ENCODE assay signal across 19 cellular contexts in genomic region chr19:50292216-50292827, GRCh38. TPM values are rescaled to one million over a fixed set of nuclear protein-coding genes. Genes with fewer than 3 reads are reported as not detected.
"Had no signal": no experiment of that assay in that cellular context is flagged by ENCODE, and none has a peak within 500 bp of the region (broad histone marks: within the 10 kb centered on the region; RNA-seq: fewer than 3 reads in every experiment).

No MANE protein-coding gene starts in this region.

- H3K4me3 ChIP-seq: coronary artery, hepatocyte, sigmoid colon, skin epidermis, thoracic aorta, transverse colon had no signal

- H3K79me2 ChIP-seq: hepatocyte had no signal

- H2AFZ ChIP-seq: hepatocyte had no signal

- H3K9me3 ChIP-seq: thoracic aorta, transverse colon had no signal

- H3K4me1 ChIP-seq: sigmoid colon, transverse colon had no signal

- H3K27ac Mint-ChIP-seq: natural killer cell treated with Interleukin-12 subunit alpha and Interleukin-12 subunit beta and Interleukin-15 and Interleukin-18, amount 100 ng/mL, for 72 hours; stimulated activated naive B cell treated with anti-CD40 and anti-IgM and Interleukin-4, amounts not matched to agents 10 μg/mL and 1 μg/mL and 100 μg/mL, for 72 hours; stimulated activated naive CD8-positive, alpha-beta T cell treated with anti-CD3 and anti-CD28 coated beads, Interleukin-15, amount 100 ng/mL, for 72 hours had no signal

- H3K27ac ChIP-seq: coronary artery, hepatocyte, sigmoid colon, skin epidermis, thoracic aorta, transverse colon had no signal

- H3K4me1 Mint-ChIP-seq: stimulated activated naive B cell treated with anti-CD40 and anti-IgM and Interleukin-4, amounts not matched to agents 10 μg/mL and 1 μg/mL and 100 μg/mL, for 72 hours had no signal

- H3K27me3 ChIP-seq: hepatocyte had no signal

- H3K36me3 ChIP-seq: sigmoid colon had no signal

- ATAC-seq: left lobe of liver; natural killer cell treated with Interleukin-12 subunit alpha and Interleukin-12 subunit beta and Interleukin-15 and Interleukin-18, amount 100 ng/mL, for 72 hours; stimulated activated naive B cell treated with anti-CD40 and anti-IgM and Interleukin-4, amounts not matched to agents 10 μg/mL and 1 μg/mL and 100 μg/mL, for 72 hours; stimulated activated naive CD8-positive, alpha-beta T cell treated with anti-CD3 and anti-CD28 coated beads, Interleukin-15, amount 100 ng/mL, for 72 hours had no signal

- DNase-seq: effector CD4-positive, alpha-beta T cell; foreskin melanocyte; head of caudate nucleus; islet precursor cell; mammary epithelial cell; sigmoid colon; stimulated activated CD4-positive, alpha-beta T cell treated with anti-CD3 and anti-CD28 coated beads, Interleukin-2, amount 100 ng/mL, for 24 hours; stimulated activated CD4-positive, alpha-beta T cell treated with anti-CD3 and anti-CD28 coated beads, Interleukin-4, amount 100 ng/mL, for 4 hours; stimulated activated naive B cell treated with anti-CD40 and anti-IgM and Interleukin-4, amounts not matched to agents 10 μg/mL and 1 μg/mL and 100 μg/mL, for 72 hours; stimulated activated naive CD8-positive, alpha-beta T cell treated with anti-CD3 and anti-CD28 coated beads, Interleukin-15, amount 100 ng/mL, for 72 hours; transverse colon had no signal

- H3K36me3 Mint-ChIP-seq: natural killer cell treated with Interleukin-12 subunit alpha and Interleukin-12 subunit beta and Interleukin-15 and Interleukin-18, amount 100 ng/mL, for 72 hours had no signal

- H3K4me2 ChIP-seq: hepatocyte had no signal

- H3K4me3 Mint-ChIP-seq: natural killer cell treated with Interleukin-12 subunit alpha and Interleukin-12 subunit beta and Interleukin-15 and Interleukin-18, amount 100 ng/mL, for 72 hours; stimulated activated naive CD8-positive, alpha-beta T cell treated with anti-CD3 and anti-CD28 coated beads, Interleukin-15, amount 100 ng/mL, for 72 hours had no signal

RNA-seq across cellular contexts. Expression of gene KCNC3, which starts 36.9 kb away (rescaled TPM):
- total RNA-seq: myocyte, osteoblast had no signal
